In the genomic region with DNA sequence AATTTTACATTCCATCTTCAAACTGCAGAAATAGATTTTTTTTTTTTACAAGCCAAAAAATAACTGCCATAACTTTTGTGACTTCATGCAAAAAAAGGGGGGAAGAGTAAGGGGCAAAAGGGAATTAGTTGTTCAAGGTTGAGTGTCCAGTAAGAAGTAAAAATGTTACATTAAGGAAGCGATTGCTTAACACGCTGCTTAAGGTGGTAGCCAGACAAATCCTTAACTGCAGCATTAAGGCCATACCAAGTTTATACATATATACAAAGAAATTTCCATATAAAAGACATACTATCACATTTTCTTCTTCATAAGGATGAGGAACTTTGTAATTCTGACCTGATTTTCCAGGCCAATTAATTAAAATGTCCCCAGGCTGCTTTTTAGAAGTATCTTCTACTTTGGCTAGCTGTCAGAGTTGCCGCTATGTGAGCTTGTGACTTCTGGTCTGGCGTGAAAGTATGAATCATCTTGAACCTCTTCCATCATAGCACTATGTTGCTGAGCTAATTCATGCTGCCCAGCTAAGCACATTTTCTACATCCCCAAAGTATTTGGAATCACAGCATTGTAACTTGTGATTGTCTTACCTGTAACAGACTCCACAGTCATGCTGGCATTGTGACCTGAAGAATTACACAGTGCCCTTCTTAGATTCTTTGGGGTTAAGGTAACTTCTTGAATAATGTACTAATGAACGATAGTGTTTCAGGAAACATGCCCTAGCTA, we compare ENCODE assay signal across 1 cellular context.
TF ChIP-seq lines count a peak whose summit lies in the region.

No MANE protein-coding gene starts in this region.

TF ChIP-seq in GM12878, 131 proteins besides CTCF, POLR2A, EP300 and RAD21 (continued from another document):
- no peak for TF ChIP-seq MEF2B (IDR thresholded peaks at IDR 0.05; ENCODE audit: partially characterized antibody, poor library complexity, severe bottlenecking)
- TF ChIP-seq CREM (IDR thresholded peaks at IDR 0.05; ENCODE audit: low read depth) = no peak
- 0 out of 2 replicates have a peak, but pooled peaks have one; percentile 33 for TF ChIP-seq PML (IDR thresholded peaks at IDR 0.05; ENCODE audit: low read length)
- no peak for TF ChIP-seq STAT1 (conservative IDR thresholded peaks at IDR 0.05)
- TF ChIP-seq PBX3 (IDR thresholded peaks at IDR 0.05; ENCODE audit: insufficient replicate concordance, low read depth, low read length) = no peak
TF ChIP-seq in GM12878: peak in this region for 1.
